ENCODE assay signal across 8 cellular contexts in the genomic region with DNA sequence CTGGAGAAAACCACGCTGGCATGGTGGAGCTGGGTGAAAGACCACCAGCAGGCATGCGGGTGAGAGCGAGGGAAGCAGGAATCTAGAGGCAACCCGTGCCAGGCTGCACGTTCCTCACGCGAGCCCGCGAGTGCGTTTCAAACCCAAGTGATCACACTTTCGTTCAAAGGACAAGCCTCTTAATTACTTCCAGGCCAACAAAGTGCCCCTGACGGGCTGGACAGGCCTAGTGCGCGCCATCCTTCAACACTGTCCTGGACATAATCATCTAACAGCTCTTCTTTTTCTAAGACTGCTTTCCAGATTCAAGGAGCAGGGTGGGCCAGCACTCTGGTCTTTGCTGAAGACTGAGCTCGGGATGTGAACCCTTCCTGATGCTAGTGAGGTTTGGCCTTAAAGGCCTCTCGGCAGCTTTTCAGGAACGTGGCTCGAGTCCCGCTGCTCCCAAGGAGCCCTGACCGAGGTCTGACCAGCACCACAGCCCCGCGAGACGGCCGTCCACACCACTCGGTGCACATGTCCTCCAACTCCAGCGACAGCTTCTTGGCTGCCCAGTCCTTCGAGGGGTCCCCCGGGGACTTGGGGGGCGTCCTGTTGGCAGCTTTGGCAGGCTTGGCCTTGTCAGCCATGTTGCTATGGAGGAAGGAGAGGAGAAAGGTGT. TPM values are rescaled to one million over a fixed set of nuclear protein-coding genes. Genes with fewer than 3 reads are reported as not detected.
DNase-seq lines count a peak whose midpoint lies in the region; ATAC-seq and TF ChIP-seq lines count a peak whose summit lies in the region.
"Not testable (repeated sequence)": the region's sequence is repeated elsewhere in the genome, so short reads cannot be mapped to it uniquely, and the experiment has no call there.

No MANE protein-coding gene starts in this region.

- not testable (repeated sequence) for TF ChIP-seq CTCF in colonic mucosa (IDR thresholded peaks at IDR 0.05); lower lobe of right lung (IDR thresholded peaks at IDR 0.05)

- not testable (repeated sequence) for H3K36me3 Mint-ChIP-seq in activated T-cell treated with anti-CD3 and anti-CD28 coated beads, Interleukin-2, amount 50 U/mL, for 24 hours (ENCODE audit: low read depth)

- not testable (repeated sequence) for H3K27ac Mint-ChIP-seq in activated T-cell treated with anti-CD3 and anti-CD28 coated beads, Interleukin-2, amount 50 U/mL, for 24 hours

- DNase-seq in ELF-1 (ENCODE audit: low read depth, low spot score), result peak; percentile 1
- peak; percentile 7 for DNase-seq in activated CD4-positive, alpha-beta T cell treated with anti-CD3 and anti-CD28 coated beads for 1 hour
- peak; percentile 26 for DNase-seq in activated T-cell treated with anti-CD3 and anti-CD28 coated beads, Interleukin-2, amount 50 U/mL, for 24 hours
- DNase-seq in colonic mucosa, result peak; percentile 16
- peak in 2 of 3 donors; percentile 28 to 59 for DNase-seq in right cardiac atrium
- DNase-seq in lower lobe of right lung, result peak; percentile 20
- peak; percentile 82 for DNase-seq in posterior vena cava (ENCODE audit: low spot score)
- peak; percentile 44 for DNase-seq in ureter (ENCODE audit: low spot score)

- peak in 1 of 2 donors; percentile 10 for ATAC-seq in right cardiac atrium
- ATAC-seq in lower lobe of right lung, result not testable (repeated sequence)

- not testable (repeated sequence) for H3K27me3 Mint-ChIP-seq in activated T-cell treated with anti-CD3 and anti-CD28 coated beads, Interleukin-2, amount 50 U/mL, for 24 hours

- WGBS in right cardiac atrium, result 74% methylated on average over 27 of the region's 29 CpGs

- not testable (repeated sequence) for H3K9me3 ChIP-seq in colonic mucosa; right cardiac atrium (ENCODE audit: control insufficient read depth, low read length); lower lobe of right lung

- not testable (repeated sequence) for H3K4me3 Mint-ChIP-seq in activated T-cell treated with anti-CD3 and anti-CD28 coated beads, Interleukin-2, amount 50 U/mL, for 24 hours

- not testable (repeated sequence) for H3K27ac ChIP-seq in colonic mucosa; right cardiac atrium (ENCODE audit: low read length); lower lobe of right lung

- H3K4me1 ChIP-seq in colonic mucosa; right cardiac atrium (ENCODE audit: control insufficient read depth, insufficient read depth, low read length); lower lobe of right lung: not testable (repeated sequence)

- intact Hi-C loops in colonic mucosa (cut with DNase I); right cardiac atrium (cut with DNase I); lower lobe of right lung (cut with DNase I): not testable (repeated sequence)
- intact Hi-C loops in posterior vena cava (cut with DNase I), result loop anchor here (5.0 to 10.0 kb wide), 2 partner anchors 67 to 75 kb away; a partner anchor contains a TSS

- H3K4me3 ChIP-seq in colonic mucosa; right cardiac atrium (ENCODE audit: low read length); lower lobe of right lung: not testable (repeated sequence)

- not testable (repeated sequence) for H3K27me3 ChIP-seq in colonic mucosa; right cardiac atrium (ENCODE audit: control insufficient read depth, insufficient read depth); lower lobe of right lung (ENCODE audit: low read depth)

- not testable (repeated sequence) for H3K4me1 Mint-ChIP-seq in activated T-cell treated with anti-CD3 and anti-CD28 coated beads, Interleukin-2, amount 50 U/mL, for 24 hours (ENCODE audit: low read depth)

- not testable (repeated sequence) for H3K9ac ChIP-seq in colonic mucosa (ENCODE audit: low read depth in 2 of 2, low read length in 2 of 2)

- H3K9me3 Mint-ChIP-seq in activated T-cell treated with anti-CD3 and anti-CD28 coated beads, Interleukin-2, amount 50 U/mL, for 24 hours, result not testable (repeated sequence)

- H3K36me3 ChIP-seq in colonic mucosa, lower lobe of right lung: not testable (repeated sequence)

RNA-seq across cellular contexts. Expression of a gene that starts 14.9 kb away (rescaled TPM):
- 1 to 10 TPM; 1.4 to 2.4 TPM for total RNA-seq in colonic mucosa
- total RNA-seq in right cardiac atrium, result 10 to 100 TPM; 17.0 to 49.2 (median 24.1) TPM
- polyA plus RNA-seq in right cardiac atrium, result 6.6 TPM
- total RNA-seq in lower lobe of right lung, result 14.9 TPM
- 10 to 100 TPM in 1 of 2 donors, 1 to 10 TPM in 1; 9.1 to 14.9 TPM for total RNA-seq in posterior vena cava
- 15.6 TPM for total RNA-seq in ureter

Comparison
In these comparisons a context has a peak if more than half of its experiments do, and no peak if none do; other contexts are left out.
1. DNase-seq: peak in every context shown above with its lines; median percentile 82 in posterior vena cava; 44 in ureter; 44 in right cardiac atrium; 26 in activated T-cell treated with anti-CD3 and anti-CD28 coated beads, Interleukin-2, amount 50 U/mL, for 24 hours; 20 in lower lobe of right lung; 16 in colonic mucosa; 7 in activated CD4-positive, alpha-beta T cell treated with anti-CD3 and anti-CD28 coated beads for 1 hour; 1 in ELF-1.